Comparison of ENCODE assay signal across 1 cellular context in the genomic region with DNA sequence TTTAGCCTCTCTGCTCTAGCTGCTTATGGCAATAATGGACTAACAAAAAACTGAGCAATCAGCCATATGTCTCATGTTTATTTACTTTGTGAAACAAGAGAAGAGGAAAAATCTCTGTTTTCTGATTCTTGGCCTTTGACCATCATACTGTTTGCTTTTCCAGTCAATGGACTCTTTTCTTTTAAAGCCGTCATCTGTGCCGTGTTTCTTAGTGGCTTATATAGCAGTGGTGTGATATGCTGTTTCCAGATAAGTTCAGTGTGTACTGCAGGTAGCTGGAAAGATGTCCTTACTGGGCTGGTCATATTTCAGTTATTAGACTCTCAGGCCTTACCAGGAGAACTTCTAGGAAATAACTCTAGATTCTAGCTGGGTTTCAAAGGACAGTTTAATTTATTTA.
A peak's percentile ranks its signal among the peaks of the same experiment; 100 is the strongest.
TF ChIP-seq lines count a peak whose summit lies in the region.

No MANE protein-coding gene starts in this region.

TF ChIP-seq in HepG2, 621 proteins besides CTCF, POLR2A, EP300 and RAD21 (continued from another document and continues in another):
- TF ChIP-seq, protein P1, sequence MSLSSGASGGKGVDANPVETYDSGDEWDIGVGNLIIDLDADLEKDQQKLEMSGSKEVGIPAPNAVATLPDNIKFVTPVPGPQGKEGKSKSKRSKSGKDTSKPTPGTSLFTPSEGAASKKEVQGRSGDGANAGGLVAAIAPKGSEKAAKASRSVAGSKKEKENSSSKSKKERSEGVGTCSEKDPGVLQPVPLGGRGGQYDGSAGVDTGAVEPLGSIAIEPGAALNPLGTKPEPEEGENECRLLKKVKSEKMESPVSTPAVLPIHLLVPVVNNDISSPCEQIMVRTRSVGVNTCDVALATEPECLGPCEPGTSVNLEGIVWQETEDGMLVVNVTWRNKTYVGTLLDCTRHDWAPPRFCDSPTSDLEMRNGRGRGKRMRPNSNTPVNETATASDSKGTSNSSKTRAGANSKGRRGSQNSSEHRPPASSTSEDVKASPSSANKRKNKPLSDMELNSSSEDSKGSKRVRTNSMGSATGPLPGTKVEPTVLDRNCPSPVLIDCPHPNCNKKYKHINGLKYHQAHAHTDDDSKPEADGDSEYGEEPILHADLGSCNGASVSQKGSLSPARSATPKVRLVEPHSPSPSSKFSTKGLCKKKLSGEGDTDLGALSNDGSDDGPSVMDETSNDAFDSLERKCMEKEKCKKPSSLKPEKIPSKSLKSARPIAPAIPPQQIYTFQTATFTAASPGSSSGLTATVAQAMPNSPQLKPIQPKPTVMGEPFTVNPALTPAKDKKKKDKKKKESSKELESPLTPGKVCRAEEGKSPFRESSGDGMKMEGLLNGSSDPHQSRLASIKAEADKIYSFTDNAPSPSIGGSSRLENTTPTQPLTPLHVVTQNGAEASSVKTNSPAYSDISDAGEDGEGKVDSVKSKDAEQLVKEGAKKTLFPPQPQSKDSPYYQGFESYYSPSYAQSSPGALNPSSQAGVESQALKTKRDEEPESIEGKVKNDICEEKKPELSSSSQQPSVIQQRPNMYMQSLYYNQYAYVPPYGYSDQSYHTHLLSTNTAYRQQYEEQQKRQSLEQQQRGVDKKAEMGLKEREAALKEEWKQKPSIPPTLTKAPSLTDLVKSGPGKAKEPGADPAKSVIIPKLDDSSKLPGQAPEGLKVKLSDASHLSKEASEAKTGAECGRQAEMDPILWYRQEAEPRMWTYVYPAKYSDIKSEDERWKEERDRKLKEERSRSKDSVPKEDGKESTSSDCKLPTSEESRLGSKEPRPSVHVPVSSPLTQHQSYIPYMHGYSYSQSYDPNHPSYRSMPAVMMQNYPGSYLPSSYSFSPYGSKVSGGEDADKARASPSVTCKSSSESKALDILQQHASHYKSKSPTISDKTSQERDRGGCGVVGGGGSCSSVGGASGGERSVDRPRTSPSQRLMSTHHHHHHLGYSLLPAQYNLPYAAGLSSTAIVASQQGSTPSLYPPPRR (CRISPR knock-in tag; IDR thresholded peaks at IDR 0.05; ENCODE audit: borderline replicate concordance), result peak; percentile 82; the same call in 1 of the 2 replicates
- TF ChIP-seq ZNF121 (CRISPR knock-in tag; IDR thresholded peaks at IDR 0.05), result 0 out of 2 replicates have a peak, but pooled peaks have one; percentile 37
- TF ChIP-seq ZNF3 (CRISPR knock-in tag; IDR thresholded peaks at IDR 0.05), result no peak
- TF ChIP-seq ZNF354B (CRISPR knock-in tag; IDR thresholded peaks at IDR 0.05), result no peak
- no peak for TF ChIP-seq HDAC6 (IDR thresholded peaks at IDR 0.05; ENCODE audit: low read depth, low read length)
- peak; percentile 70; the same call in 1 of the 2 replicates for TF ChIP-seq DPF2 (CRISPR knock-in tag; IDR thresholded peaks at IDR 0.05; ENCODE audit: borderline replicate concordance, low read depth)
- TF ChIP-seq ZNF292 (CRISPR knock-in tag; IDR thresholded peaks at IDR 0.05; ENCODE audit: borderline replicate concordance, low read depth), result 0 out of 2 replicates have a peak, but pooled peaks have one; percentile 26
- no peak for TF ChIP-seq GLI4 (CRISPR knock-in tag; IDR thresholded peaks at IDR 0.05; ENCODE audit: borderline replicate concordance)
- TF ChIP-seq BRD4 (CRISPR knock-in tag; IDR thresholded peaks at IDR 0.05), result no peak
- TF ChIP-seq ZBTB2 (CRISPR knock-in tag; IDR thresholded peaks at IDR 0.05; ENCODE audit: low read depth), result no peak
- no peak; the same call in 1 of the 2 replicates for TF ChIP-seq HOXA3 (CRISPR knock-in tag; IDR thresholded peaks at IDR 0.05)
- no peak for TF ChIP-seq ZNF414 (CRISPR knock-in tag; IDR thresholded peaks at IDR 0.05)
- TF ChIP-seq, protein P2, sequence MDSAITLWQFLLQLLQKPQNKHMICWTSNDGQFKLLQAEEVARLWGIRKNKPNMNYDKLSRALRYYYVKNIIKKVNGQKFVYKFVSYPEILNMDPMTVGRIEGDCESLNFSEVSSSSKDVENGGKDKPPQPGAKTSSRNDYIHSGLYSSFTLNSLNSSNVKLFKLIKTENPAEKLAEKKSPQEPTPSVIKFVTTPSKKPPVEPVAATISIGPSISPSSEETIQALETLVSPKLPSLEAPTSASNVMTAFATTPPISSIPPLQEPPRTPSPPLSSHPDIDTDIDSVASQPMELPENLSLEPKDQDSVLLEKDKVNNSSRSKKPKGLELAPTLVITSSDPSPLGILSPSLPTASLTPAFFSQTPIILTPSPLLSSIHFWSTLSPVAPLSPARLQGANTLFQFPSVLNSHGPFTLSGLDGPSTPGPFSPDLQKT (CRISPR knock-in tag; IDR thresholded peaks at IDR 0.05; ENCODE audit: borderline replicate concordance), result no peak
- TF ChIP-seq FOXK1 (CRISPR knock-in tag; IDR thresholded peaks at IDR 0.05; ENCODE audit: borderline replicate concordance, low read depth), result peak; percentile 86
- TF ChIP-seq ISL2 (CRISPR knock-in tag; IDR thresholded peaks at IDR 0.05), result peak; percentile 70
- TF ChIP-seq, protein P3, sequence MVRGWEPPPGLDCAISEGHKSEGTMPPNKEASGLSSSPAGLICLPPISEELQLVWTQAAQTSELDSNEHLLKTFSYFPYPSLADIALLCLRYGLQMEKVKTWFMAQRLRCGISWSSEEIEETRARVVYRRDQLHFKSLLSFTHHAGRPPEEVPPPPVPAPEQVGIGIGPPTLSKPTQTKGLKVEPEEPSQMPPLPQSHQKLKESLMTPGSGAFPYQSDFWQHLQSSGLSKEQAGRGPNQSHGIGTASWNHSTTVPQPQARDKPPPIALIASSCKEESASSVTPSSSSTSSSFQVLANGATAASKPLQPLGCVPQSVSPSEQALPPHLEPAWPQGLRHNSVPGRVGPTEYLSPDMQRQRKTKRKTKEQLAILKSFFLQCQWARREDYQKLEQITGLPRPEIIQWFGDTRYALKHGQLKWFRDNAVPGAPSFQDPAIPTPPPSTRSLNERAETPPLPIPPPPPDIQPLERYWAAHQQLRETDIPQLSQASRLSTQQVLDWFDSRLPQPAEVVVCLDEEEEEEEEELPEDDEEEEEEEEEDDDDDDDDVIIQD (CRISPR knock-in tag; IDR thresholded peaks at IDR 0.05; ENCODE audit: low read depth), result peak; percentile 100
- TF ChIP-seq ZNF33B (CRISPR knock-in tag; IDR thresholded peaks at IDR 0.05), result no peak
- TF ChIP-seq ZMAT3 (CRISPR knock-in tag; conservative IDR thresholded peaks at IDR 0.05), result no peak; the same call in 1 of the 2 replicates
- no peak for TF ChIP-seq SP1 (IDR thresholded peaks at IDR 0.05)
- no peak for TF ChIP-seq SP1 (CRISPR knock-in tag; IDR thresholded peaks at IDR 0.05)
- TF ChIP-seq PHB2 (IDR thresholded peaks at IDR 0.05; ENCODE audit: partially characterized antibody), result no peak
- no peak for TF ChIP-seq ZFP62 (CRISPR knock-in tag; IDR thresholded peaks at IDR 0.05)
- TF ChIP-seq ZBTB40 (IDR thresholded peaks at IDR 0.05), result no peak
- no peak for TF ChIP-seq ZBTB40 (CRISPR knock-in tag; IDR thresholded peaks at IDR 0.05)
- TF ChIP-seq ZSCAN22 (CRISPR knock-in tag; IDR thresholded peaks at IDR 0.05), result no peak
- no peak for TF ChIP-seq TCF7L2 (IDR thresholded peaks at IDR 0.05; ENCODE audit: low read depth, low read length)
- no peak for TF ChIP-seq ZNF776 (CRISPR knock-in tag; IDR thresholded peaks at IDR 0.05)
- TF ChIP-seq CCAR2 (optimal IDR thresholded peaks at IDR 0.05; ENCODE audit: low read depth, low read length), result no peak
- no peak for TF ChIP-seq RFXANK (CRISPR knock-in tag; IDR thresholded peaks at IDR 0.05)
- TF ChIP-seq, protein P4, sequence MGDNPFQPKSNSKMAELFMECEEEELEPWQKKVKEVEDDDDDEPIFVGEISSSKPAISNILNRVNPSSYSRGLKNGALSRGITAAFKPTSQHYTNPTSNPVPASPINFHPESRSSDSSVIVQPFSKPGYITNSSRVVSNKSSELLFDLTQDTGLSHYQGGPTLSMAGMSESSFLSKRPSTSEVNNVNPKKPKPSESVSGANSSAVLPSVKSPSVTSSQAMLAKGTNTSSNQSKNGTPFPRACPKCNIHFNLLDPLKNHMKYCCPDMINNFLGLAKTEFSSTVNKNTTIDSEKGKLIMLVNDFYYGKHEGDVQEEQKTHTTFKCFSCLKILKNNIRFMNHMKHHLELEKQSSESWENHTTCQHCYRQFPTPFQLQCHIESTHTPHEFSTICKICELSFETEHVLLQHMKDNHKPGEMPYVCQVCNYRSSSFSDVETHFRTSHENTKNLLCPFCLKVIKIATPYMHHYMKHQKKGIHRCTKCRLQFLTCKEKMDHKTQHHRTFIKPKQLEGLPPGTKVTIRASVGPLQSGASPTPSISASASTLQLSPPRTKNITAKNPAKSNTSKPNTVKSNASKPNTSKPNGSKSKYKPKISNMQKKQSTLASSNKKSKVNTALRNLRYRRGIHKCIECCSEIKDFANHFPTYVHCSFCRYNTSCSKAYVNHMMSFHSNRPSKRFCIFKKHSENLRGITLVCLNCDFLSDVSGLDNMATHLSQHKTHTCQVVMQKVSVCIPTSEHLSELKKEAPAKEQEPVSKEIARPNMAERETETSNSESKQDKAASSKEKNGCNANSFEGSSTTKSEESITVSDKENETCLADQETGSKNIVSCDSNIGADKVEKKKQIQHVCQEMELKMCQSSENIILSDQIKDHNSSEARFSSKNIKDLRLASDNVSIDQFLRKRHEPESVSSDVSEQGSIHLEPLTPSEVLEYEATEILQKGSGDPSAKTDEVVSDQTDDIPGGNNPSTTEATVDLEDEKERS (CRISPR knock-in tag; IDR thresholded peaks at IDR 0.05), result 0 out of 2 replicates have a peak, but pooled peaks have one; percentile 22
- no peak for TF ChIP-seq ZNF30 (CRISPR knock-in tag; IDR thresholded peaks at IDR 0.05)
- peak; percentile 73 for TF ChIP-seq ZMYM4 (CRISPR knock-in tag; IDR thresholded peaks at IDR 0.05)
- no peak for TF ChIP-seq ZNF20 (CRISPR knock-in tag; IDR thresholded peaks at IDR 0.05)
